Comparison of ENCODE assay signal across 10 cellular contexts in genomic region chr18:74501386-74501785, GRCh38. TPM values are rescaled to one million over a fixed set of nuclear protein-coding genes. Genes with fewer than 3 reads are reported as not detected.
A peak's percentile ranks its signal among the peaks of the same experiment; 100 is the strongest.
DNase-seq lines count a peak whose midpoint lies in the region; ATAC-seq, FAIRE-seq and TF ChIP-seq lines count a peak whose summit lies in the region.
"Had no signal": no experiment of that assay in that cellular context is flagged by ENCODE, and none has a peak within 500 bp of the region (broad histone marks: within the 10 kb centered on the region; RNA-seq: fewer than 3 reads in every experiment).

No MANE protein-coding gene starts in this region.

- H3K9ac ChIP-seq in GM12878 (ENCODE audit: control insufficient read depth, insufficient read depth, low read length): peak overlapping the region; percentile 60
- H3K9ac ChIP-seq in mesendoderm (ENCODE audit: low read length): no peak overlapping the region

- H3K4me2 ChIP-seq in GM12878 (ENCODE audit: control insufficient read depth, insufficient read depth) (peak overlapping the region; percentile 98), mesendoderm (ENCODE audit: low read length) (no peak overlapping the region)

- peaks cover 50% of the 10 kb centered on the region for H3K36me3 Mint-ChIP-seq in activated naive CD4-positive, alpha-beta T cell treated with anti-CD3 and anti-CD28 coated beads, Interleukin-2, amount 10 ng/mL, durations not matched to agents 7 days and 5 days

- peak overlapping the region; percentile 95 for H3K27ac Mint-ChIP-seq in activated naive CD4-positive, alpha-beta T cell treated with anti-CD3 and anti-CD28 coated beads, Interleukin-2, amount 10 ng/mL, durations not matched to agents 7 days and 5 days

- RAD21 ChIA-PET in GM12878 (lab: Charles Lee; ENCODE audit: unreplicated experiment): no interaction called here

- H2BK15ac ChIP-seq in mesendoderm (replicated peaks; ENCODE audit: low read depth): no peak overlapping the region

- peaks cover 58% of the 10 kb centered on the region for H3K4me1 Mint-ChIP-seq in activated naive CD4-positive, alpha-beta T cell treated with anti-CD3 and anti-CD28 coated beads, Interleukin-2, amount 10 ng/mL, durations not matched to agents 7 days and 5 days

- no peaks in the 10 kb centered on the region for H3K27me3 Mint-ChIP-seq in activated naive CD4-positive, alpha-beta T cell treated with anti-CD3 and anti-CD28 coated beads, Interleukin-2, amount 10 ng/mL, durations not matched to agents 7 days and 5 days

- H3K36me3 ChIP-seq in GM12878 (ENCODE audit: control insufficient read depth in 2 of 2, insufficient read depth in 2 of 2, low read length in 1 of 2) (peaks cover 7 to 20% of the 10 kb centered on the region in 2 experiments; a peak in 3 of 4 replicates), mesendoderm (ENCODE audit: control insufficient read depth, insufficient read depth, low read length) (peaks cover 9% of the 10 kb centered on the region), upper lobe of left lung (peaks cover 22 to 56% (median 43%) of the 10 kb centered on the region in 4 donors)

- H3K4me3 Mint-ChIP-seq in activated naive CD4-positive, alpha-beta T cell treated with anti-CD3 and anti-CD28 coated beads, Interleukin-2, amount 10 ng/mL, durations not matched to agents 7 days and 5 days: peak overlapping the region; percentile 82

- no peak overlapping the region for H4K5ac ChIP-seq in mesendoderm (ENCODE audit: low read length)

- intact Hi-C loops in GM12878 (cut with micrococcal nuclease; ENCODE audit: unreplicated experiment): no loop called here

- SMC1A ChIA-PET in GM12878 (lab: Charles Lee; ENCODE audit: uncharacterized antibody, unreplicated experiment): no interaction called here

- TF ChIP-seq EP300 in GM12878 (IDR thresholded peaks at IDR 0.05; ENCODE audit: borderline replicate concordance in 1 of 2, control insufficient read depth in 1 of 2, low read depth in 2 of 2, low read length in 2 of 2): no peak
- no peak for TF ChIP-seq EP300 in upper lobe of left lung (IDR thresholded peaks at IDR 0.05)

- DNase-seq in activated naive CD4-positive, alpha-beta T cell treated with anti-CD3 and anti-CD28 coated beads, Interleukin-2, amount 10 ng/mL, durations not matched to agents 7 days and 5 days: no peak
- DNase-seq in activated naive CD4-positive, alpha-beta T cell treated with Interleukin-2 at 50 U/mL for 16 hours: no peak
- DNase-seq in GM12878 (ENCODE audit: low read depth, low spot score) (no peak), mesendoderm (peak; percentile 86), upper lobe of left lung (peak in 1 of 2 donors; percentile 26), C1 segment of cervical spinal cord (lab: John Stamatoyannopoulos, UW) (no peak)

- no peak overlapping the region for H2BK5ac ChIP-seq in mesendoderm (ENCODE audit: low read length)

- no peak overlapping the region for H3K18ac ChIP-seq in mesendoderm (ENCODE audit: low read length)

- peaks cover 16% of the 10 kb centered on the region for H3K79me1 ChIP-seq in mesendoderm (ENCODE audit: low read length)

- in situ Hi-C loops in GM12878 (cut with MboI): no loop called here

- H3K4ac ChIP-seq in mesendoderm (ENCODE audit: low read depth, low read length): no peak overlapping the region

- H3K79me2 ChIP-seq in GM12878 (ENCODE audit: control insufficient read depth, insufficient read depth, low read length) (peaks cover 58% of the 10 kb centered on the region), mesendoderm (ENCODE audit: control insufficient read depth, insufficient read depth, low read length) (peaks cover 31% of the 10 kb centered on the region)

- no peaks in the 10 kb centered on the region for H3K9me3 Mint-ChIP-seq in activated naive CD4-positive, alpha-beta T cell treated with anti-CD3 and anti-CD28 coated beads, Interleukin-2, amount 10 ng/mL, durations not matched to agents 7 days and 5 days

- H3K4me3 ChIP-seq in GM12878 (peak overlapping the region; percentile 80), mesendoderm (ENCODE audit: low read length) (no peak overlapping the region), upper lobe of left lung (peak overlapping the region in 2 of 4 donors; percentile 4 to 41)

- H2AFZ ChIP-seq in GM12878 (ENCODE audit: control insufficient read depth, low read depth, low read length): no peak overlapping the region

- CTCF ChIA-PET in activated naive CD4-positive, alpha-beta T cell treated with anti-CD3 and anti-CD28 coated beads, Interleukin-2, amount 10 ng/mL, durations not matched to agents 7 days and 5 days (lab: Charles Lee): no interaction called here
- CTCF ChIA-PET in GM12878 (lab: Yijun Ruan, JAX): no interaction called here

- H4K20me1 ChIP-seq in GM12878 (ENCODE audit: control insufficient read depth, insufficient read depth): no peaks in the 10 kb centered on the region

- H3K27me3 ChIP-seq in GM12878 (replicated peaks in 1 of 2; ENCODE audit: control insufficient read depth in 2 of 2, insufficient read depth in 2 of 2, low read length in 1 of 2) (no peaks in the 10 kb centered on the region), mesendoderm (ENCODE audit: insufficient read depth, low read length, poor library complexity) (no peaks in the 10 kb centered on the region), upper lobe of left lung (no peaks in the 10 kb centered on the region)

- TF ChIP-seq CTCF in GM12878 (IDR thresholded peaks at IDR 0.05 in 2 of 3, conservative IDR thresholded peaks at IDR 0.05 in 1 of 3; ENCODE audit: control insufficient read depth in 2 of 3, extremely low read depth in 1 of 3, insufficient read depth in 1 of 3, low read depth in 3 of 3, low read length in 3 of 3) (no peak), upper lobe of left lung (IDR thresholded peaks at IDR 0.05) (no peak)

- BruUV-seq in GM12878 (replicated peaks; lab: Mats Ljungman, UMichigan): no TSS peak

- TF ChIP-seq POLR2A in GM12878 (IDR thresholded peaks at IDR 0.05; ENCODE audit: low read depth, low read length) (no peak), upper lobe of left lung (IDR thresholded peaks at IDR 0.05) (no peak)

- WGBS in GM12878 (ENCODE audit: insufficient coverage, insufficient replicate concordance, low lambda C conversion rate, missing lambda C conversion rate): 77% methylated on average over 4 of the region's 4 CpGs
- WGBS in mesendoderm (ENCODE audit: extremely low coverage, insufficient coverage, low lambda C conversion rate): no CpG with 5 or more reads among the region's 4 CpGs
- WGBS in upper lobe of left lung, 2 donors: 74 to 81% methylated on average over 4 of the region's 4 CpGs

- no peak for TF ChIP-seq RAD21 in GM12878 (IDR thresholded peaks at IDR 0.05; ENCODE audit: insufficient read depth, low read depth, low read length)

- no peak overlapping the region for H2AK5ac ChIP-seq in mesendoderm (ENCODE audit: low read length)

- POLR2A ChIA-PET in GM12878 (lab: Charles Lee): no interaction called here

- H3K27ac ChIP-seq in GM12878 (ENCODE audit: control insufficient read depth, insufficient read depth) (peak overlapping the region; percentile 88), mesendoderm (ENCODE audit: low read depth, low read length) (peak overlapping the region; percentile 50), upper lobe of left lung (peak overlapping the region; percentile 55 to 97 (median 88))

- no peak overlapping the region for H4K8ac ChIP-seq in mesendoderm (ENCODE audit: low read depth, low read length)

- no peak overlapping the region for H3K23ac ChIP-seq in mesendoderm (ENCODE audit: low read length)

- no peak for ATAC-seq in GM12878
- no peak for ATAC-seq in upper lobe of left lung (ENCODE audit: low FRiP score in 2 of 2)
- ATAC-seq in HG02642 (IDR thresholded peaks at IDR 0.05; ENCODE audit: poor library complexity, unreplicated experiment): no peak
- no peak for ATAC-seq in GM21786 (IDR thresholded peaks at IDR 0.05; ENCODE audit: unreplicated experiment)

- peak overlapping the region; percentile 36 for H3K56ac ChIP-seq in mesendoderm (ENCODE audit: low read length)

- H3K4me1 ChIP-seq in GM12878 (ENCODE audit: control insufficient read depth, insufficient read depth, low read length) (peaks cover 18% of the 10 kb centered on the region), mesendoderm (ENCODE audit: control insufficient read depth, low read depth, low read length) (peaks cover 5% of the 10 kb centered on the region), upper lobe of left lung (peaks cover 21 to 48% (median 43%) of the 10 kb centered on the region in 4 donors)

- FAIRE-seq in GM12878 (lab: Jason Lieb, UNC): no peak

- H3K9me3 ChIP-seq in GM12878 (replicated peaks; ENCODE audit: control insufficient read depth, insufficient read depth, low read length) (no peaks in the 10 kb centered on the region), upper lobe of left lung (no peaks in the 10 kb centered on the region)

- no peak overlapping the region for H2BK120ac ChIP-seq in mesendoderm (ENCODE audit: low read depth, low read length)

RNA-seq across cellular contexts. Expression of gene CNDP2, which starts 5.2 kb away (rescaled TPM):
- total RNA-seq in GM12878 (2013; cell fraction: nucleolus; rRNA removed): 144 and 166 TPM in 2 replicates
- total RNA-seq in GM12878 (2014; rRNA removed) (104 and 109 TPM in 2 replicates), GM12878 (2014; rRNA removed; fragmentation: Illumina TruSeq; extraction: Trizol) (70.8 and 75.5 TPM in 2 replicates), GM12878 (2021) (174 and 181 TPM in 2 replicates), upper lobe of left lung (100 to 1,000 TPM; 147 to 279 (median 196) TPM)
- 125 TPM for polyA plus RNA-seq in GM12878 (2011; ENCODE audit: low read depth)
- polyA plus RNA-seq in GM12878 (2011; rRNA removed) (177 and 181 TPM in 2 replicates), GM12878 (2014; fragmentation: Illumina TruSeq; extraction: Trizol) (196 and 205 TPM in 2 replicates), GM12878 (2014; fragmentation: Nextera tagmentation; extraction: Ambion mirVana) (100 to 1,000 TPM in 1 of 2 experiments, 10 to 100 TPM in 1; 63.5 to 101 TPM), GM12878 (2014; rRNA removed) (128 and 136 TPM in 2 replicates), GM12878 (2016; fragmentation: Nextera tagmentation; extraction: Ambion mirVana) (100 to 1,000 TPM; 196 to 213 TPM)
- 185 and 186 TPM in 2 replicates for polyA plus RNA-seq in GM12878 (2011; cell fraction: cytosol; rRNA removed)
- 124 and 184 TPM in 2 replicates for polyA plus RNA-seq in GM12878 (2011; cell fraction: nucleus; rRNA removed)
- 134 and 144 TPM in 2 replicates for polyA plus RNA-seq in GM12878 (2012)
- 167 and 190 TPM in 2 replicates for polyA minus RNA-seq in GM12878 (2011; rRNA and poly(A)+ RNA removed)
- 64.7 and 79.8 TPM in 2 replicates for polyA minus RNA-seq in GM12878 (2011; cell fraction: cytosol; rRNA and poly(A)+ RNA removed)
- polyA minus RNA-seq in GM12878 (2011; cell fraction: nucleus; rRNA and poly(A)+ RNA removed): 66.1 and 137 TPM in 2 replicates
- polyA plus RNA-seq in mesendoderm (2013, experiment 1 of 2): 171 TPM
- 171 TPM for polyA plus RNA-seq in mesendoderm (2013, experiment 2 of 2)

RNA-seq across cellular contexts. Expression of gene CNDP1, which starts 32.9 kb away (rescaled TPM):
- total RNA-seq in GM12878 (2013; cell fraction: nucleolus; rRNA removed): 0.39 TPM in 1 of 2 replicates, not detected in the other
- not detected in 2 replicates for total RNA-seq in GM12878 (2014; rRNA removed)
- total RNA-seq in GM12878 (2014; rRNA removed; fragmentation: Illumina TruSeq; extraction: Trizol): not detected in 2 replicates
- total RNA-seq in GM12878 (2021): not detected in 2 replicates
- polyA plus RNA-seq in GM12878 (2011; ENCODE audit: low read depth): not detected
- polyA plus RNA-seq in GM12878 (2011; rRNA removed): not detected in 2 replicates
- polyA plus RNA-seq in GM12878 (2011; cell fraction: cytosol; rRNA removed): 0.09 TPM in 1 of 2 replicates, not detected in the other
- polyA plus RNA-seq in GM12878 (2011; cell fraction: nucleus; rRNA removed): 0.28 and 0.42 TPM in 2 replicates
- polyA plus RNA-seq in GM12878 (2012): 0.03 and 0.11 TPM in 2 replicates
- 0.04 TPM in 1 of 2 replicates, not detected in the other for polyA plus RNA-seq in GM12878 (2014; fragmentation: Illumina TruSeq; extraction: Trizol)
- polyA plus RNA-seq in GM12878 (2014; fragmentation: Nextera tagmentation; extraction: Ambion mirVana): not detected
- polyA plus RNA-seq in GM12878 (2014; rRNA removed): not detected in 2 replicates
- polyA plus RNA-seq in GM12878 (2016; fragmentation: Nextera tagmentation; extraction: Ambion mirVana): under 1 TPM in 1 of 2 experiments, not detected in 1; 0.05 TPM
- polyA minus RNA-seq in GM12878 (2011; rRNA and poly(A)+ RNA removed): not detected in 2 replicates
- polyA minus RNA-seq in GM12878 (2011; cell fraction: cytosol; rRNA and poly(A)+ RNA removed): not detected in 2 replicates
- not detected in 2 replicates for polyA minus RNA-seq in GM12878 (2011; cell fraction: nucleus; rRNA and poly(A)+ RNA removed)
- polyA plus RNA-seq in mesendoderm (2013, experiment 1 of 2): 0.04 TPM
- polyA plus RNA-seq in mesendoderm (2013, experiment 2 of 2): 0.03 TPM
- total RNA-seq in upper lobe of left lung: not detected
- total RNA-seq: fibroblast of villous mesenchyme, H4 had no signal

RNA-seq across cellular contexts. Expression of gene DIPK1C, which starts 44.3 kb away (rescaled TPM):
- total RNA-seq in GM12878 (2013; cell fraction: nucleolus; rRNA removed): not detected in 2 replicates
- total RNA-seq in GM12878 (2014; rRNA removed) (not detected in 2 replicates), GM12878 (2014; rRNA removed; fragmentation: Illumina TruSeq; extraction: Trizol) (not detected in 2 replicates), GM12878 (2021) (not detected in 2 replicates), upper lobe of left lung (under 1 TPM in 2 of 6 donors, not detected in 4; 0.13 to 0.89 TPM)
- polyA plus RNA-seq in GM12878 (2011; ENCODE audit: low read depth): not detected
- polyA plus RNA-seq in GM12878 (2011; rRNA removed) (not detected in 2 replicates), GM12878 (2014; fragmentation: Illumina TruSeq; extraction: Trizol) (not detected in 2 replicates), GM12878 (2014; fragmentation: Nextera tagmentation; extraction: Ambion mirVana) (not detected), GM12878 (2014; rRNA removed) (not detected in 2 replicates), GM12878 (2016; fragmentation: Nextera tagmentation; extraction: Ambion mirVana) (not detected)
- not detected in 2 replicates for polyA plus RNA-seq in GM12878 (2011; cell fraction: cytosol; rRNA removed)
- polyA plus RNA-seq in GM12878 (2011; cell fraction: nucleus; rRNA removed): not detected in 2 replicates
- not detected in 2 replicates for polyA plus RNA-seq in GM12878 (2012)
- not detected in 2 replicates for polyA minus RNA-seq in GM12878 (2011; rRNA and poly(A)+ RNA removed)
- polyA minus RNA-seq in GM12878 (2011; cell fraction: cytosol; rRNA and poly(A)+ RNA removed): not detected in 2 replicates
- polyA minus RNA-seq in GM12878 (2011; cell fraction: nucleus; rRNA and poly(A)+ RNA removed): not detected in 2 replicates
- not detected for polyA plus RNA-seq in mesendoderm (2013, experiment 1 of 2)
- polyA plus RNA-seq in mesendoderm (2013, experiment 2 of 2): not detected
- total RNA-seq: fibroblast of villous mesenchyme, H4 had no signal
